17 cellular contexts compared by ENCODE assay signal in genomic region chr10:103576862-103577261, GRCh38.
DNase-seq lines count a peak whose midpoint lies in the region; ATAC-seq and TF ChIP-seq lines count a peak whose summit lies in the region.
"Had no signal": no experiment of that assay in that cellular context is flagged by ENCODE, and none has a peak within 500 bp of the region (broad histone marks: within the 10 kb centered on the region; RNA-seq: fewer than 3 reads in every experiment).

No MANE protein-coding gene starts in this region.

- no peak for ATAC-seq in CD8-positive, alpha-beta T cell
- ATAC-seq: activated CD8-positive, alpha-beta T cell treated with anti-CD3 and anti-CD28 coated beads for 36 hours; gastroesophageal sphincter; stimulated activated effector memory CD8-positive, alpha-beta T cell treated with anti-CD3 and anti-CD28 coated beads, Interleukin-12 subunit alpha, Interleukin-12 subunit beta, amount 100 ng/mL, for 72 hours had no signal

- intact Hi-C loops in CD8-positive, alpha-beta T cell (cut with DNase I, micrococcal nuclease) = no loop called here

- no peak for TF ChIP-seq CTCF in liver (IDR thresholded peaks at IDR 0.05; ENCODE audit: low read depth, low read length, missing input control)
- TF ChIP-seq CTCF in CD8-positive, alpha-beta T cell (IDR thresholded peaks at IDR 0.05) = no peak

- no peaks in the 10 kb centered on the region for H3K4me1 Mint-ChIP-seq in CD8-positive, alpha-beta T cell (ENCODE audit: low read depth)
- H3K4me1 Mint-ChIP-seq: stimulated activated effector memory CD8-positive, alpha-beta T cell treated with anti-CD3 and anti-CD28 coated beads, Interleukin-12 subunit alpha, Interleukin-12 subunit beta, amount 100 ng/mL, for 72 hours had no signal

- CTCF ChIA-PET in CD8-positive, alpha-beta T cell (lab: Charles Lee) = no interaction called here

- no peaks in the 10 kb centered on the region for H3K36me3 Mint-ChIP-seq in CD8-positive, alpha-beta T cell
- H3K36me3 Mint-ChIP-seq: CD4-positive, alpha-beta memory T cell; stimulated activated effector memory CD8-positive, alpha-beta T cell treated with anti-CD3 and anti-CD28 coated beads, Interleukin-12 subunit alpha, Interleukin-12 subunit beta, amount 100 ng/mL, for 72 hours had no signal

- no peaks in the 10 kb centered on the region for H3K9me3 Mint-ChIP-seq in CD8-positive, alpha-beta T cell
- H3K9me3 Mint-ChIP-seq: activated CD8-positive, alpha-beta T cell treated with anti-CD3 and anti-CD28 coated beads for 36 hours; CD4-positive, alpha-beta memory T cell; nephron progenitor cell; stimulated activated effector memory CD8-positive, alpha-beta T cell treated with anti-CD3 and anti-CD28 coated beads, Interleukin-12 subunit alpha, Interleukin-12 subunit beta, amount 100 ng/mL, for 72 hours had no signal

- DNase-seq in NCI-H82 (lab: John Stamatoyannopoulos, UW) = peak; percentile 48
- DNase-seq in NCI-H82 treated with DMSO at 0.1 percent for 48 hours (lab: John Stamatoyannopoulos, UW; ENCODE audit: unreplicated experiment) = no peak
- peak; percentile 88 for DNase-seq in NCI-H69 (lab: John Stamatoyannopoulos, UW)
- DNase-seq in activated CD4-positive, CD25-positive, alpha-beta regulatory T cell treated with anti-CD3 and anti-CD28 coated beads, Interleukin-2, amount 50 U/mL, for 72 hours = no peak
- DNase-seq in germinal center (ENCODE audit: low spot score) = no peak
- no peak for DNase-seq in CD8-positive, alpha-beta T cell
- DNase-seq in GM19240 (ENCODE audit: insufficient read length, low spot score) = no peak
- DNase-seq: activated CD8-positive, alpha-beta T cell treated with anti-CD3 and anti-CD28 coated beads for 36 hours; CD4-positive, alpha-beta memory T cell; dorsolateral prefrontal cortex; NCI-H1930; nephron progenitor cell; stimulated activated CD4-positive, alpha-beta T cell treated with anti-CD3 and anti-CD28 coated beads, Interleukin-12 subunit alpha, Interleukin-12 subunit beta, amount 100 ng/mL, for 4 hours had no signal

- H3K27ac Mint-ChIP-seq in CD8-positive, alpha-beta T cell = no peak overlapping the region
- H3K27ac Mint-ChIP-seq: activated CD8-positive, alpha-beta T cell treated with anti-CD3 and anti-CD28 coated beads for 36 hours; nephron progenitor cell had no signal

- H3K27me3 ChIP-seq in liver (ENCODE audit: control insufficient read depth in 4 of 4, insufficient read depth in 4 of 4, low read length in 3 of 4) = no peaks in the 10 kb centered on the region
- no peaks in the 10 kb centered on the region for H3K27me3 ChIP-seq in CD8-positive, alpha-beta T cell (ENCODE audit: insufficient read depth, low read length)
- H3K27me3 ChIP-seq: dorsolateral prefrontal cortex, tibial nerve had no signal

- H3K27me3 Mint-ChIP-seq in CD8-positive, alpha-beta T cell (ENCODE audit: low read depth) = peaks cover 3% of the 10 kb centered on the region
- H3K27me3 Mint-ChIP-seq: activated CD8-positive, alpha-beta T cell treated with anti-CD3 and anti-CD28 coated beads for 36 hours had no signal

- H3K27ac ChIP-seq in liver (ENCODE audit: low read depth in 1 of 2, low read length in 2 of 2) = no peak overlapping the region
- no peak overlapping the region for H3K27ac ChIP-seq in CD8-positive, alpha-beta T cell (ENCODE audit: low read depth, low read length)
- H3K27ac ChIP-seq: dorsolateral prefrontal cortex, gastroesophageal sphincter, tibial nerve had no signal

- no peak overlapping the region for H3K4me3 ChIP-seq in liver (ENCODE audit: low read depth in 1 of 3, low read length in 3 of 3)
- H3K4me3 ChIP-seq in CD8-positive, alpha-beta T cell (ENCODE audit: low read depth, low read length) = no peak overlapping the region
- H3K4me3 ChIP-seq: dorsolateral prefrontal cortex, gastroesophageal sphincter, tibial nerve had no signal

- no peak overlapping the region for H3K4me3 Mint-ChIP-seq in CD8-positive, alpha-beta T cell
- H3K4me3 Mint-ChIP-seq: activated CD8-positive, alpha-beta T cell treated with anti-CD3 and anti-CD28 coated beads for 36 hours; CD4-positive, alpha-beta memory T cell; nephron progenitor cell; stimulated activated effector memory CD8-positive, alpha-beta T cell treated with anti-CD3 and anti-CD28 coated beads, Interleukin-12 subunit alpha, Interleukin-12 subunit beta, amount 100 ng/mL, for 72 hours had no signal

- H3K4me1 ChIP-seq in liver (ENCODE audit: control insufficient read depth in 4 of 4, insufficient read depth in 4 of 4, low read length in 3 of 4) = peaks cover 4 to 31% (median 17%) of the 10 kb centered on the region in 4 donors
- H3K4me1 ChIP-seq in CD8-positive, alpha-beta T cell (ENCODE audit: insufficient read depth, low read length) = no peaks in the 10 kb centered on the region
- H3K4me1 ChIP-seq: gastroesophageal sphincter had no signal

- no peaks in the 10 kb centered on the region for H3K36me3 ChIP-seq in liver (ENCODE audit: control insufficient read depth in 4 of 4, insufficient read depth in 3 of 4, low read depth in 1 of 4, low read length in 3 of 4)
- H3K36me3 ChIP-seq in CD8-positive, alpha-beta T cell (ENCODE audit: insufficient read depth, low read length) = no peaks in the 10 kb centered on the region
- H3K36me3 ChIP-seq: gastroesophageal sphincter, tibial nerve had no signal

- WGBS in liver = 19% methylated on average over 2 of the region's 2 CpGs

- no peak overlapping the region for H3K9ac ChIP-seq in liver (ENCODE audit: low read depth in 1 of 2, low read length in 2 of 2)

- POLR2A ChIA-PET in CD8-positive, alpha-beta T cell (lab: Charles Lee) = no interaction called here

- TF ChIP-seq RAD21 in liver (IDR thresholded peaks at IDR 0.05) = no peak

- no peaks in the 10 kb centered on the region for H3K9me3 ChIP-seq in liver (ENCODE audit: control insufficient read depth in 4 of 4, low read length in 3 of 4)
- H3K9me3 ChIP-seq in CD8-positive, alpha-beta T cell (ENCODE audit: low read length) = no peaks in the 10 kb centered on the region
- H3K9me3 ChIP-seq: gastroesophageal sphincter, tibial nerve had no signal

TF ChIP-seq in liver, 16 proteins besides CTCF, POLR2A, EP300 and RAD21:
- TF ChIP-seq HNF4A (conservative IDR thresholded peaks at IDR 0.05) = peak; percentile 31 to 32
- TF ChIP-seq FOXA2 (IDR thresholded peaks at IDR 0.05) = peak; percentile 80
- no peak for TF ChIP-seq JUND (IDR thresholded peaks at IDR 0.05)

Comparison
In these comparisons a context has a peak if more than half of its experiments do, and no peak if none do; other contexts are left out.
1. DNase-seq: peak in NCI-H82 (single experiment) and NCI-H69 (single experiment); none in NCI-H82 treated with DMSO at 0.1 percent for 48 hours (single experiment), activated CD4-positive, CD25-positive, alpha-beta regulatory T cell treated with anti-CD3 and anti-CD28 coated beads, Interleukin-2, amount 50 U/mL, for 72 hours (single experiment), germinal center (single experiment), CD8-positive, alpha-beta T cell (0 of 7) and GM19240 (single experiment).